9 cellular contexts compared by ENCODE assay signal in genomic region chr10:98917828-98918227, GRCh38.
"Had no signal": no experiment of that assay in that cellular context is flagged by ENCODE, and none has a peak within 500 bp of the region (broad histone marks: within the 10 kb centered on the region; RNA-seq: fewer than 3 reads in every experiment).

No MANE protein-coding gene starts in this region.

- H2AFZ ChIP-seq: GM23338 had no signal

- H3K4me3 ChIP-seq: GM23338 had no signal

- DNase-seq: H9, HFFc6, KBM-7 had no signal

- H3K27ac ChIP-seq: KMS-11 had no signal

- H3K4me3 Mint-ChIP-seq: GM23338, H9, HFFc6 had no signal

- H3K4me1 Mint-ChIP-seq: H9 had no signal

- H3K9me3 Mint-ChIP-seq: GM23338, H9, HFFc6 had no signal

- H3K9ac ChIP-seq: KMS-11 had no signal

- ATAC-seq: GM23338, HCT116 had no signal

- H3K4me2 ChIP-seq: GM23338, KMS-11 had no signal

- H3K27ac Mint-ChIP-seq: GM23338, H9, HFFc6 had no signal

- FAIRE-seq: H1, H54, HTR-8/SVneo had no signal
